In genomic region chr21:34801519-34802132, GRCh38 we compare ENCODE assay signal across 9 cellular contexts.
DNase-seq lines count a peak whose midpoint lies in the region; ATAC-seq and TF ChIP-seq lines count a peak whose summit lies in the region.
"Had no signal": no experiment of that assay in that cellular context is flagged by ENCODE, and none has a peak within 500 bp of the region (broad histone marks: within the 10 kb centered on the region; RNA-seq: fewer than 3 reads in every experiment).

No MANE protein-coding gene starts in this region.

- H3K9me3 ChIP-seq in CD4-positive, alpha-beta T cell (ENCODE audit: control insufficient read depth, low read length): no peaks in the 10 kb centered on the region
- no peaks in the 10 kb centered on the region for H3K9me3 ChIP-seq in liver (ENCODE audit: control insufficient read depth in 4 of 4, low read length in 3 of 4)
- no peaks in the 10 kb centered on the region for H3K9me3 ChIP-seq in aorta (ENCODE audit: control insufficient read depth, low read length)

- H3K9ac ChIP-seq in liver (ENCODE audit: low read depth in 1 of 2, low read length in 2 of 2): no peak overlapping the region

- H3K9me2 ChIP-seq in GM23338 (ENCODE audit: insufficient read depth): no peaks in the 10 kb centered on the region

- H3K27me3 ChIP-seq in CD4-positive, alpha-beta T cell (ENCODE audit: control insufficient read depth, insufficient read depth, low read length): no peaks in the 10 kb centered on the region
- H3K27me3 ChIP-seq in GM23338 (ENCODE audit: insufficient read depth) (no peaks in the 10 kb centered on the region), liver (ENCODE audit: control insufficient read depth in 4 of 4, insufficient read depth in 4 of 4, low read length in 3 of 4) (no peaks in the 10 kb centered on the region), aorta (ENCODE audit: control insufficient read depth in 1 of 2, insufficient read depth in 2 of 2, low read length in 1 of 2) (no peaks in the 10 kb centered on the region)

- H3F3A ChIP-seq in GM23338 (replicated peaks; ENCODE audit: low read depth): no peaks in the 10 kb centered on the region

- no peaks in the 10 kb centered on the region for H3K79me2 ChIP-seq in GM23338 (replicated peaks; ENCODE audit: insufficient read depth)

- intact Hi-C loops in CD4-positive, alpha-beta T cell (cut with DNase I, micrococcal nuclease): loop anchor here (2.0 to 10.0 kb wide), 2 partner anchors 599 to 813 kb away; no protein-coding TSS in a partner anchor
- intact Hi-C loops in aorta (cut with DNase I): no loop called here

- H3K9me3 Mint-ChIP-seq in CD4-positive, alpha-beta T cell: no peaks in the 10 kb centered on the region
- H3K9me3 Mint-ChIP-seq in GM23338: peaks cover 11% of the 10 kb centered on the region
- no peaks in the 10 kb centered on the region for H3K9me3 Mint-ChIP-seq in activated T-helper 17 cell treated with anti-CD3 and anti-CD28 coated beads, Interleukin-2, amount 50 U/mL, for 72 hours

- H3K36me3 Mint-ChIP-seq in CD4-positive, alpha-beta T cell (ENCODE audit: low read depth): peaks cover 90% of the 10 kb centered on the region
- H3K36me3 Mint-ChIP-seq in GM23338 (ENCODE audit: low read depth): peaks cover 4% of the 10 kb centered on the region; the same call in 1 of the 3 replicates
- peaks cover 100% of the 10 kb centered on the region for H3K36me3 Mint-ChIP-seq in activated T-helper 17 cell treated with anti-CD3 and anti-CD28 coated beads, Interleukin-2, amount 50 U/mL, for 72 hours (ENCODE audit: low read depth)

- H3K4me2 ChIP-seq in GM23338: no peak overlapping the region

- H3K27ac ChIP-seq in CD4-positive, alpha-beta T cell (ENCODE audit: low read depth, low read length): no peak overlapping the region
- H3K27ac ChIP-seq in GM23338 (ENCODE audit: low read depth) (no peak overlapping the region), liver (ENCODE audit: low read depth in 1 of 2, low read length in 2 of 2) (peak overlapping the region in 1 of 2 donors; percentile 49), aorta (ENCODE audit: low read depth in 1 of 2, low read length in 2 of 2) (no peak overlapping the region)

- WGBS in liver: 73% methylated on average over 2 of the region's 2 CpGs
- WGBS in aorta, 2 donors: 51 to 65% methylated on average over 2 of the region's 2 CpGs

- H3K27me3 Mint-ChIP-seq in CD4-positive, alpha-beta T cell: no peaks in the 10 kb centered on the region
- no peaks in the 10 kb centered on the region for H3K27me3 Mint-ChIP-seq in GM23338 (ENCODE audit: insufficient read depth, low read depth, poor library complexity)
- H3K27me3 Mint-ChIP-seq in activated T-helper 17 cell treated with anti-CD3 and anti-CD28 coated beads, Interleukin-2, amount 50 U/mL, for 72 hours: no peaks in the 10 kb centered on the region

- no peak for TF ChIP-seq CTCF in CD4-positive, alpha-beta T cell (IDR thresholded peaks at IDR 0.05)
- TF ChIP-seq CTCF in GM23338 (conservative IDR thresholded peaks at IDR 0.05; ENCODE audit: low read depth in 2 of 2) (peak; percentile 78 to 80), liver (IDR thresholded peaks at IDR 0.05; ENCODE audit: low read depth, low read length, missing input control) (no peak)

- H4K20me1 ChIP-seq in GM23338 (replicated peaks; ENCODE audit: insufficient read depth): no peaks in the 10 kb centered on the region

- H2AFZ ChIP-seq in GM23338: no peak overlapping the region

- H3K4me1 ChIP-seq in GM23338 (ENCODE audit: insufficient read depth) (peaks cover 2% of the 10 kb centered on the region; the same call in 1 of the 2 replicates), liver (ENCODE audit: control insufficient read depth in 4 of 4, insufficient read depth in 4 of 4, low read length in 3 of 4) (peaks cover 4 to 16% (median 16%) of the 10 kb centered on the region in 4 donors), aorta (ENCODE audit: control insufficient read depth in 1 of 2, insufficient read depth in 2 of 2, low read length in 2 of 2) (no peaks in the 10 kb centered on the region)

- POLR2A ChIA-PET in CD4-positive, alpha-beta T cell (lab: Charles Lee): no interaction called here

- peak; percentile 19 to 47 for TF ChIP-seq RAD21 in liver (IDR thresholded peaks at IDR 0.05)

- peak overlapping the region; percentile 29 for H3K27ac Mint-ChIP-seq in CD4-positive, alpha-beta T cell
- H3K27ac Mint-ChIP-seq in GM23338: no peak overlapping the region
- H3K27ac Mint-ChIP-seq in activated T-helper 17 cell treated with anti-CD3 and anti-CD28 coated beads, Interleukin-2, amount 50 U/mL, for 72 hours: peak overlapping the region; percentile 59

- CTCF ChIA-PET in CD4-positive, alpha-beta T cell (lab: Charles Lee): interaction anchor here (1.2 kb wide), 1 partner anchor 85 kb away, joined by 3 read pairs; no protein-coding TSS in a partner anchor

- no peak for ATAC-seq in CD4-positive, alpha-beta T cell (ENCODE audit: poor library complexity)
- ATAC-seq in GM23338: peak; percentile 91
- ATAC-seq in activated T-helper 17 cell treated with anti-CD3 and anti-CD28 coated beads, Interleukin-2, amount 50 U/mL, for 72 hours (replicated peaks): no peak
- no peak for ATAC-seq in HG02885 (IDR thresholded peaks at IDR 0.05; ENCODE audit: poor library complexity, unreplicated experiment)
- no peak for ATAC-seq in aorta (ENCODE audit: low FRiP score)
- no peak for ATAC-seq in GM21528 (IDR thresholded peaks at IDR 0.05; ENCODE audit: low FRiP score, unreplicated experiment)

- H3K4me3 ChIP-seq in GM23338 (no peak overlapping the region), liver (ENCODE audit: low read depth in 1 of 3, low read length in 3 of 3) (no peak overlapping the region), aorta (ENCODE audit: low read length in 2 of 2) (no peak overlapping the region)

- no peak for DNase-seq in CD4-positive, alpha-beta T cell
- DNase-seq in GM23338 (ENCODE audit: low spot score) (peak; percentile 76), hepatic stellate cell (ENCODE audit: low spot score) (no peak), aorta (no peak)
- DNase-seq: small intestine had no signal

- peaks cover 21% of the 10 kb centered on the region for H3K4me1 Mint-ChIP-seq in CD4-positive, alpha-beta T cell (ENCODE audit: low read depth)
- H3K4me1 Mint-ChIP-seq in GM23338: peaks cover 9% of the 10 kb centered on the region; the same call in 2 of the 3 replicates
- H3K4me1 Mint-ChIP-seq in activated T-helper 17 cell treated with anti-CD3 and anti-CD28 coated beads, Interleukin-2, amount 50 U/mL, for 72 hours: peaks cover 25% of the 10 kb centered on the region

- H3K36me3 ChIP-seq in GM23338 (ENCODE audit: insufficient read depth) (no peaks in the 10 kb centered on the region), liver (ENCODE audit: control insufficient read depth in 4 of 4, insufficient read depth in 3 of 4, low read depth in 1 of 4, low read length in 3 of 4) (peaks cover 0 to 3% (median 0%) of the 10 kb centered on the region in 4 donors), aorta (ENCODE audit: control insufficient read depth in 1 of 2, insufficient read depth in 2 of 2, low read length in 1 of 2) (no peaks in the 10 kb centered on the region)

- no peak overlapping the region for H3K4me3 Mint-ChIP-seq in CD4-positive, alpha-beta T cell
- H3K4me3 Mint-ChIP-seq in GM23338: no peak overlapping the region
- no peak overlapping the region for H3K4me3 Mint-ChIP-seq in activated T-helper 17 cell treated with anti-CD3 and anti-CD28 coated beads, Interleukin-2, amount 50 U/mL, for 72 hours

TF ChIP-seq in GM23338, 12 proteins besides CTCF, POLR2A, EP300 and RAD21 (continues in another document):
- TF ChIP-seq ZNF331 (CRISPR knock-in tag; IDR thresholded peaks at IDR 0.05; ENCODE audit: low read depth) (no peak), STAT1 (IDR thresholded peaks at IDR 0.05; ENCODE audit: unreplicated experiment) (no peak)

TF ChIP-seq in liver, 16 proteins besides CTCF, POLR2A, EP300 and RAD21:
- TF ChIP-seq HNF4G (IDR thresholded peaks at IDR 0.05) (no peak), RXRA (IDR thresholded peaks at IDR 0.05) (no peak), FOXA1 (IDR thresholded peaks at IDR 0.05) (no peak), JUND (IDR thresholded peaks at IDR 0.05) (no peak), TAF1 (conservative IDR thresholded peaks at IDR 0.05) (no peak), FOXA2 (IDR thresholded peaks at IDR 0.05) (no peak), HNF4A (conservative IDR thresholded peaks at IDR 0.05) (no peak), GABPA (IDR thresholded peaks at IDR 0.05 in 1 of 2, conservative IDR thresholded peaks at IDR 0.05 in 1 of 2) (no peak), YY1 (IDR thresholded peaks at IDR 0.05) (no peak), SP1 (IDR thresholded peaks at IDR 0.05) (no peak), ZBTB33 (IDR thresholded peaks at IDR 0.05) (no peak)
- TF ChIP-seq, protein P1, sequence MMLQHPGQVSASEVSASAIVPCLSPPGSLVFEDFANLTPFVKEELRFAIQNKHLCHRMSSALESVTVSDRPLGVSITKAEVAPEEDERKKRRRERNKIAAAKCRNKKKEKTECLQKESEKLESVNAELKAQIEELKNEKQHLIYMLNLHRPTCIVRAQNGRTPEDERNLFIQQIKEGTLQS (IDR thresholded peaks at IDR 0.05): no peak
- TF ChIP-seq, protein P2, sequence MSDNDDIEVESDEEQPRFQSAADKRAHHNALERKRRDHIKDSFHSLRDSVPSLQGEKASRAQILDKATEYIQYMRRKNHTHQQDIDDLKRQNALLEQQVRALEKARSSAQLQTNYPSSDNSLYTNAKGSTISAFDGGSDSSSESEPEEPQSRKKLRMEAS (IDR thresholded peaks at IDR 0.05): no peak

Comparison
In these comparisons a context has a peak if more than half of its experiments do, and no peak if none do; other contexts are left out.
1. CTCF ChIP-seq: peak in GM23338 (2 of 2); none in CD4-positive, alpha-beta T cell (single experiment) and liver (single experiment).
2. intact Hi-C loops: an anchor here in CD4-positive, alpha-beta T cell (2.0 to 10.0 kb wide); none called in aorta.